Comparison of ENCODE assay signal across 3 cellular contexts in genomic region chr9:79302002-79302401, GRCh38.
TF ChIP-seq lines count a peak whose summit lies in the region.

No MANE protein-coding gene starts in this region.

TF ChIP-seq in SK-N-SH treated with all-trans-retinoic acid at 6 μM for 48 hours, 23 proteins besides CTCF, POLR2A, EP300 and RAD21:
- TF ChIP-seq TSHZ2 (CRISPR knock-in tag; IDR thresholded peaks at IDR 0.05): no peak

TF ChIP-seq in SK-N-SH, 30 proteins besides CTCF, POLR2A, EP300 and RAD21 (continued from another document):
- no peak for TF ChIP-seq ELF1 (IDR thresholded peaks at IDR 0.05)
- TF ChIP-seq TCF12 (IDR thresholded peaks at IDR 0.05): no peak
- no peak for TF ChIP-seq FOXJ3 (CRISPR knock-in tag; IDR thresholded peaks at IDR 0.05)
- TF ChIP-seq POLR2AphosphoS5 (IDR thresholded peaks at IDR 0.05; ENCODE audit: low read depth, low read length): no peak
- no peak for TF ChIP-seq RCOR1 (IDR thresholded peaks at IDR 0.05; ENCODE audit: low read length)
- no peak for TF ChIP-seq NFIC (IDR thresholded peaks at IDR 0.05; ENCODE audit: borderline replicate concordance)
- no peak for TF ChIP-seq TEAD4 (IDR thresholded peaks at IDR 0.05; ENCODE audit: borderline replicate concordance, insufficient read depth)
- TF ChIP-seq IRF3 (IDR thresholded peaks at IDR 0.05; ENCODE audit: low read depth, low read length): no peak
- TF ChIP-seq, protein P1, sequence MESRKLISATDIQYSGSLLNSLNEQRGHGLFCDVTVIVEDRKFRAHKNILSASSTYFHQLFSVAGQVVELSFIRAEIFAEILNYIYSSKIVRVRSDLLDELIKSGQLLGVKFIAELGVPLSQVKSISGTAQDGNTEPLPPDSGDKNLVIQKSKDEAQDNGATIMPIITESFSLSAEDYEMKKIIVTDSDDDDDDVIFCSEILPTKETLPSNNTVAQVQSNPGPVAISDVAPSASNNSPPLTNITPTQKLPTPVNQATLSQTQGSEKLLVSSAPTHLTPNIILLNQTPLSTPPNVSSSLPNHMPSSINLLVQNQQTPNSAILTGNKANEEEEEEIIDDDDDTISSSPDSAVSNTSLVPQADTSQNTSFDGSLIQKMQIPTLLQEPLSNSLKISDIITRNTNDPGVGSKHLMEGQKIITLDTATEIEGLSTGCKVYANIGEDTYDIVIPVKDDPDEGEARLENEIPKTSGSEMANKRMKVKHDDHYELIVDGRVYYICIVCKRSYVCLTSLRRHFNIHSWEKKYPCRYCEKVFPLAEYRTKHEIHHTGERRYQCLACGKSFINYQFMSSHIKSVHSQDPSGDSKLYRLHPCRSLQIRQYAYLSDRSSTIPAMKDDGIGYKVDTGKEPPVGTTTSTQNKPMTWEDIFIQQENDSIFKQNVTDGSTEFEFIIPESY (IDR thresholded peaks at IDR 0.05; ENCODE audit: borderline replicate concordance, low read depth): no peak

TF ChIP-seq in WTC11, 78 proteins besides CTCF, POLR2A, EP300 and RAD21 (continued from another document):
- TF ChIP-seq, protein P2, sequence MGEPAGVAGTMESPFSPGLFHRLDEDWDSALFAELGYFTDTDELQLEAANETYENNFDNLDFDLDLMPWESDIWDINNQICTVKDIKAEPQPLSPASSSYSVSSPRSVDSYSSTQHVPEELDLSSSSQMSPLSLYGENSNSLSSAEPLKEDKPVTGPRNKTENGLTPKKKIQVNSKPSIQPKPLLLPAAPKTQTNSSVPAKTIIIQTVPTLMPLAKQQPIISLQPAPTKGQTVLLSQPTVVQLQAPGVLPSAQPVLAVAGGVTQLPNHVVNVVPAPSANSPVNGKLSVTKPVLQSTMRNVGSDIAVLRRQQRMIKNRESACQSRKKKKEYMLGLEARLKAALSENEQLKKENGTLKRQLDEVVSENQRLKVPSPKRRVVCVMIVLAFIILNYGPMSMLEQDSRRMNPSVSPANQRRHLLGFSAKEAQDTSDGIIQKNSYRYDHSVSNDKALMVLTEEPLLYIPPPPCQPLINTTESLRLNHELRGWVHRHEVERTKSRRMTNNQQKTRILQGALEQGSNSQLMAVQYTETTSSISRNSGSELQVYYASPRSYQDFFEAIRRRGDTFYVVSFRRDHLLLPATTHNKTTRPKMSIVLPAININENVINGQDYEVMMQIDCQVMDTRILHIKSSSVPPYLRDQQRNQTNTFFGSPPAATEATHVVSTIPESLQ (CRISPR knock-in tag; IDR thresholded peaks at IDR 0.05): no peak
- TF ChIP-seq CBFB (CRISPR knock-in tag; IDR thresholded peaks at IDR 0.05; ENCODE audit: low read depth): no peak
- TF ChIP-seq ZNF423 (CRISPR knock-in tag; IDR thresholded peaks at IDR 0.05): no peak
- no peak for TF ChIP-seq ESRRA (CRISPR knock-in tag; IDR thresholded peaks at IDR 0.05; ENCODE audit: borderline replicate concordance)
- no peak for TF ChIP-seq JUN (CRISPR knock-in tag; IDR thresholded peaks at IDR 0.05)
- no peak for TF ChIP-seq TCF7 (CRISPR knock-in tag; IDR thresholded peaks at IDR 0.05; ENCODE audit: low read depth)
- no peak for TF ChIP-seq JAZF1 (CRISPR knock-in tag; IDR thresholded peaks at IDR 0.05)
- TF ChIP-seq ARID4B (CRISPR knock-in tag; IDR thresholded peaks at IDR 0.05; ENCODE audit: borderline replicate concordance): no peak
- TF ChIP-seq NFE2L1 (CRISPR knock-in tag; IDR thresholded peaks at IDR 0.05): no peak
- TF ChIP-seq ZNF425 (CRISPR knock-in tag; conservative IDR thresholded peaks at IDR 0.05): no peak
- no peak for TF ChIP-seq ZNF121 (CRISPR knock-in tag; IDR thresholded peaks at IDR 0.05)
- TF ChIP-seq TP53 (CRISPR knock-in tag; IDR thresholded peaks at IDR 0.05): no peak
- TF ChIP-seq MXD4 (CRISPR knock-in tag; IDR thresholded peaks at IDR 0.05; ENCODE audit: borderline replicate concordance): no peak
- no peak for TF ChIP-seq ZNF232 (CRISPR knock-in tag; IDR thresholded peaks at IDR 0.05)
- no peak for TF ChIP-seq ZNF416 (CRISPR knock-in tag; IDR thresholded peaks at IDR 0.05)
- no peak for TF ChIP-seq FOXP4 (CRISPR knock-in tag; IDR thresholded peaks at IDR 0.05)
- TF ChIP-seq, protein P3, sequence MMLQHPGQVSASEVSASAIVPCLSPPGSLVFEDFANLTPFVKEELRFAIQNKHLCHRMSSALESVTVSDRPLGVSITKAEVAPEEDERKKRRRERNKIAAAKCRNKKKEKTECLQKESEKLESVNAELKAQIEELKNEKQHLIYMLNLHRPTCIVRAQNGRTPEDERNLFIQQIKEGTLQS (CRISPR knock-in tag; conservative IDR thresholded peaks at IDR 0.05): no peak
- no peak for TF ChIP-seq E2F5 (CRISPR knock-in tag; IDR thresholded peaks at IDR 0.05)
- no peak for TF ChIP-seq NR1H2 (CRISPR knock-in tag; IDR thresholded peaks at IDR 0.05)
